8 cellular contexts compared by ENCODE assay signal in the genomic region with DNA sequence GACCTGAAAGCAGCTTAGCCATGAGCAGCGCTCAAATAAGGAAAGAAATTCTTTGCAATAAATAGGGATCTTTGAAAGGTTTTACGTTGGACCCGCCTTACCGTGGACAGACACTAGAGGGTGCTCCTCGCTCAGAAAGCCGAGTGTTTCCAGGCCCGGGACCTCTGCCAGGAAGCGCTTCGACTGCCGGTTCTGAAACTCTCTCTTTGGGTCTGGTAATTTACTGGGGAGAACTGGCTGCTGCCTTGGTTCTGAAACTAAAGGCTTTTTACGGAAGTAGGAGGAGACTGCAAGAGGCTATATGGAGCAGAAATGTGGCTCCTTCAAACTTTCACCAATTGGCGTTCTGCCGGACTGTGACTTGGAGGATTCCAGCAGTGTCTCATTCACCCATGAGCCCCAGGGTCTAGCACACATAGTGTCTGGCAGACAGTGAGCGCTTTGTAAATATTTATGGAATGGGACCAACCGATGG. TPM values are rescaled to one million over a fixed set of nuclear protein-coding genes. Genes with fewer than 3 reads are reported as not detected.
DNase-seq lines count a peak whose midpoint lies in the region; ATAC-seq, FAIRE-seq and TF ChIP-seq lines count a peak whose summit lies in the region.

No MANE protein-coding gene starts in this region.

- H3K4me1 Mint-ChIP-seq in activated B cell treated with CpG ODN at 0.5 μM for 24 hours, result peaks cover 5% of the 10 kb centered on the region

- peak overlapping the region; percentile 13 to 62 for H3K9ac ChIP-seq in kidney (ENCODE audit: low read length in 2 of 2)

- FAIRE-seq in kidney (lab: Jason Lieb, UNC), result no peak

- H3K27ac Mint-ChIP-seq in activated B cell treated with CpG ODN at 0.5 μM for 24 hours, result no peak overlapping the region

- H3K9me3 Mint-ChIP-seq in activated B cell treated with CpG ODN at 0.5 μM for 24 hours, result no peaks in the 10 kb centered on the region

- H3K36me3 ChIP-seq in kidney (ENCODE audit: control insufficient read depth in 1 of 2, insufficient read depth in 2 of 2, low read length in 2 of 2), result no peaks in the 10 kb centered on the region

- DNase-seq in NCI-H1417 (lab: John Stamatoyannopoulos, UW) (peak; percentile 40 to 71 (median 62)), NCI-H1417 treated with DMSO at 0.1 percent for 48 hours (lab: John Stamatoyannopoulos, UW) (no peak), NCI-H2081 (lab: John Stamatoyannopoulos, UW) (peak; percentile 68 to 71), activated B cell treated with CpG ODN at 0.5 μM for 24 hours (peak; percentile 48), caudate nucleus (lab: John Stamatoyannopoulos, UW) (peak in 57 of 61 donors; percentile 4 to 78 (median 52)), kidney (peak; percentile 91), GF-D8 (lab: John Stamatoyannopoulos, UW) (no peak)
- peak; percentile 69 for DNase-seq in stimulated activated CD4-positive, alpha-beta T cell treated with anti-CD3 and anti-CD28 coated beads, Interleukin-12 subunit alpha, Interleukin-12 subunit beta, amount 100 ng/mL, for 4 hours

- H3K9me3 ChIP-seq in kidney (ENCODE audit: control insufficient read depth in 1 of 2, low read length in 2 of 2), result no peaks in the 10 kb centered on the region

- CTCF ChIA-PET in activated B cell treated with CpG ODN at 0.5 μM for 24 hours (lab: Charles Lee), result interaction anchor here (0.6 to 1.6 kb wide), 12 partner anchors 9 to 365 kb away, joined by 3 to 11 read pairs (median 4); no protein-coding TSS in a partner anchor

- peak; percentile 71 for ATAC-seq in activated B cell treated with CpG ODN at 0.5 μM for 24 hours (ENCODE audit: low read depth)

- H3K4me3 Mint-ChIP-seq in activated B cell treated with CpG ODN at 0.5 μM for 24 hours, result peak overlapping the region; percentile 35

- no peaks in the 10 kb centered on the region for H3K36me3 Mint-ChIP-seq in activated B cell treated with CpG ODN at 0.5 μM for 24 hours (ENCODE audit: low read depth)

- H3K27me3 Mint-ChIP-seq in activated B cell treated with CpG ODN at 0.5 μM for 24 hours, result peaks cover 39% of the 10 kb centered on the region

- peaks cover 0 to 4% of the 10 kb centered on the region in 2 donors for H3K4me1 ChIP-seq in kidney (ENCODE audit: control insufficient read depth in 1 of 2, insufficient read depth in 1 of 2, low read depth in 1 of 2, low read length in 2 of 2)

- H3K27ac ChIP-seq in caudate nucleus (ENCODE audit: low read depth, low read length) (no peak overlapping the region), kidney (ENCODE audit: low read depth in 2 of 2, low read length in 2 of 2) (no peak overlapping the region)

- H3K4me3 ChIP-seq in kidney (ENCODE audit: low read length in 2 of 2), result peak overlapping the region; percentile 50 to 55

- POLR2A ChIA-PET in activated B cell treated with CpG ODN at 0.5 μM for 24 hours (lab: Charles Lee), result no interaction called here

- intact Hi-C loops in activated B cell treated with CpG ODN at 0.5 μM for 24 hours (cut with micrococcal nuclease) (loop anchor here (1.0 to 10.0 kb wide), 4 partner anchors 208 to 623 kb away; no protein-coding TSS in a partner anchor), kidney (cut with DNase I) (no loop called here)

- peak; percentile 34 for TF ChIP-seq CTCF in activated B cell treated with CpG ODN at 0.5 μM for 24 hours (IDR thresholded peaks at IDR 0.05)
- TF ChIP-seq CTCF in kidney (IDR thresholded peaks at IDR 0.05; ENCODE audit: borderline replicate concordance, extremely low read depth, insufficient read depth), result peak; percentile 85

RNA-seq across cellular contexts. Expression of a gene that starts 45.6 kb away (rescaled TPM):
- total RNA-seq in activated B cell treated with CpG ODN at 0.5 μM for 24 hours, result 0.13 TPM in 1 of 2 replicates, not detected in the other
- 45.8 TPM for total RNA-seq in kidney
- polyA plus RNA-seq in kidney (ENCODE audit: insufficient read depth, low read depth, low replicate concordance), result 29.2 TPM

RNA-seq across cellular contexts. Expression of a gene that starts 50.6 kb away (rescaled TPM):
- total RNA-seq in activated B cell treated with CpG ODN at 0.5 μM for 24 hours, result not detected in 2 replicates
- not detected for total RNA-seq in kidney
- not detected for polyA plus RNA-seq in kidney (ENCODE audit: insufficient read depth, low read depth, low replicate concordance)

RNA-seq across cellular contexts. Expression of a gene that starts 51.3 kb away (rescaled TPM):
- total RNA-seq in activated B cell treated with CpG ODN at 0.5 μM for 24 hours (not detected in 2 replicates), kidney (not detected)
- polyA plus RNA-seq in kidney (ENCODE audit: insufficient read depth, low read depth, low replicate concordance), result not detected

RNA-seq across cellular contexts. Expression of a gene that starts 56.6 kb away (rescaled TPM):
- total RNA-seq in activated B cell treated with CpG ODN at 0.5 μM for 24 hours, result not detected in 2 replicates
- total RNA-seq in kidney, result 48.7 TPM
- 19.3 TPM for polyA plus RNA-seq in kidney (ENCODE audit: insufficient read depth, low read depth, low replicate concordance)

RNA-seq across cellular contexts. Expression of a gene that starts 56.8 kb away (rescaled TPM):
- total RNA-seq in activated B cell treated with CpG ODN at 0.5 μM for 24 hours (not detected in 2 replicates), kidney (not detected)
- not detected for polyA plus RNA-seq in kidney (ENCODE audit: insufficient read depth, low read depth, low replicate concordance)

Comparison
In these comparisons a context has a peak if more than half of its experiments do, and no peak if none do; other contexts are left out.
1. DNase-seq: peak in NCI-H1417 (3 of 3), NCI-H2081 (2 of 2), activated B cell treated with CpG ODN at 0.5 μM for 24 hours (single experiment), caudate nucleus (57 of 61), kidney (single experiment) and stimulated activated CD4-positive, alpha-beta T cell treated with anti-CD3 and anti-CD28 coated beads, Interleukin-12 subunit alpha, Interleukin-12 subunit beta, amount 100 ng/mL, for 4 hours (single experiment); none in NCI-H1417 treated with DMSO at 0.1 percent for 48 hours (single experiment) and GF-D8 (single experiment).
2. RNA of a gene that starts 45.6 kb away (total RNA-seq): 45.8 TPM in kidney (single experiment); 0.13 TPM in activated B cell treated with CpG ODN at 0.5 μM for 24 hours; every median in the first group is over 10 times any median in the second.